ENCODE assay signal across 1 cellular context in the genomic region with DNA sequence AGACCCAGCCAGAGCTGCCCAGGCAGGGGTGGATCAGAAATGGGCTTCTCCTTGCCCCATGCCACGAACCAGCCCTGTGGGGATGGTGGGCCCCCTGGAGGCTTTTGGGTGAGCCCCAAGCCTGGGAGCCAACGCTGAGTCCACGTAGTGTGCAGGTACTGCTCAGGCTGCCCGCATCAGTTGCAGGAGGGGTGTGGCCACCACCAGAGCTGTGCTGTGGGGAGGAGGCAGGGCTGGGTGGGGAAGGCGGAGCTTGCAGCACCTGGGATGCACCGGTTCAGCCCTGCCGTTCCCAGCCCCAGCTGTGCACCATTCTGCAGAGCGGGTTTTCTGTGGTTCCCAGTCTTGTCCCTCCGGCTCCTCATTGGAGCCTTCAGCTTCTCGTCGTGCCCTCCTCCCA.
TF ChIP-seq lines count a peak whose summit lies in the region.

No MANE protein-coding gene starts in this region.

TF ChIP-seq in HCT116, 20 proteins besides CTCF, POLR2A, EP300 and RAD21 (continued from another document):
- TF ChIP-seq, protein P1, sequence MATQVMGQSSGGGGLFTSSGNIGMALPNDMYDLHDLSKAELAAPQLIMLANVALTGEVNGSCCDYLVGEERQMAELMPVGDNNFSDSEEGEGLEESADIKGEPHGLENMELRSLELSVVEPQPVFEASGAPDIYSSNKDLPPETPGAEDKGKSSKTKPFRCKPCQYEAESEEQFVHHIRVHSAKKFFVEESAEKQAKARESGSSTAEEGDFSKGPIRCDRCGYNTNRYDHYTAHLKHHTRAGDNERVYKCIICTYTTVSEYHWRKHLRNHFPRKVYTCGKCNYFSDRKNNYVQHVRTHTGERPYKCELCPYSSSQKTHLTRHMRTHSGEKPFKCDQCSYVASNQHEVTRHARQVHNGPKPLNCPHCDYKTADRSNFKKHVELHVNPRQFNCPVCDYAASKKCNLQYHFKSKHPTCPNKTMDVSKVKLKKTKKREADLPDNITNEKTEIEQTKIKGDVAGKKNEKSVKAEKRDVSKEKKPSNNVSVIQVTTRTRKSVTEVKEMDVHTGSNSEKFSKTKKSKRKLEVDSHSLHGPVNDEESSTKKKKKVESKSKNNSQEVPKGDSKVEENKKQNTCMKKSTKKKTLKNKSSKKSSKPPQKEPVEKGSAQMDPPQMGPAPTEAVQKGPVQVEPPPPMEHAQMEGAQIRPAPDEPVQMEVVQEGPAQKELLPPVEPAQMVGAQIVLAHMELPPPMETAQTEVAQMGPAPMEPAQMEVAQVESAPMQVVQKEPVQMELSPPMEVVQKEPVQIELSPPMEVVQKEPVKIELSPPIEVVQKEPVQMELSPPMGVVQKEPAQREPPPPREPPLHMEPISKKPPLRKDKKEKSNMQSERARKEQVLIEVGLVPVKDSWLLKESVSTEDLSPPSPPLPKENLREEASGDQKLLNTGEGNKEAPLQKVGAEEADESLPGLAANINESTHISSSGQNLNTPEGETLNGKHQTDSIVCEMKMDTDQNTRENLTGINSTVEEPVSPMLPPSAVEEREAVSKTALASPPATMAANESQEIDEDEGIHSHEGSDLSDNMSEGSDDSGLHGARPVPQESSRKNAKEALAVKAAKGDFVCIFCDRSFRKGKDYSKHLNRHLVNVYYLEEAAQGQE (IDR thresholded peaks at IDR 0.05; ENCODE audit: low read depth): no peak
- TF ChIP-seq EZH2 (IDR thresholded peaks at IDR 0.05) (no peak), EGR1 (IDR thresholded peaks at IDR 0.05; ENCODE audit: low read depth) (no peak), SRF (IDR thresholded peaks at IDR 0.05; ENCODE audit: low read depth) (no peak), ZNF274 (IDR thresholded peaks at IDR 0.05; ENCODE audit: low read depth, low read length) (no peak), FOSL1 (IDR thresholded peaks at IDR 0.05; ENCODE audit: low read depth) (no peak), CEBPB (IDR thresholded peaks at IDR 0.05; ENCODE audit: low read depth) (no peak)
- TF ChIP-seq, protein P2, sequence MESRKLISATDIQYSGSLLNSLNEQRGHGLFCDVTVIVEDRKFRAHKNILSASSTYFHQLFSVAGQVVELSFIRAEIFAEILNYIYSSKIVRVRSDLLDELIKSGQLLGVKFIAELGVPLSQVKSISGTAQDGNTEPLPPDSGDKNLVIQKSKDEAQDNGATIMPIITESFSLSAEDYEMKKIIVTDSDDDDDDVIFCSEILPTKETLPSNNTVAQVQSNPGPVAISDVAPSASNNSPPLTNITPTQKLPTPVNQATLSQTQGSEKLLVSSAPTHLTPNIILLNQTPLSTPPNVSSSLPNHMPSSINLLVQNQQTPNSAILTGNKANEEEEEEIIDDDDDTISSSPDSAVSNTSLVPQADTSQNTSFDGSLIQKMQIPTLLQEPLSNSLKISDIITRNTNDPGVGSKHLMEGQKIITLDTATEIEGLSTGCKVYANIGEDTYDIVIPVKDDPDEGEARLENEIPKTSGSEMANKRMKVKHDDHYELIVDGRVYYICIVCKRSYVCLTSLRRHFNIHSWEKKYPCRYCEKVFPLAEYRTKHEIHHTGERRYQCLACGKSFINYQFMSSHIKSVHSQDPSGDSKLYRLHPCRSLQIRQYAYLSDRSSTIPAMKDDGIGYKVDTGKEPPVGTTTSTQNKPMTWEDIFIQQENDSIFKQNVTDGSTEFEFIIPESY (IDR thresholded peaks at IDR 0.05; ENCODE audit: extremely low read depth, insufficient replicate concordance, low read length): no peak
- TF ChIP-seq, protein P3, sequence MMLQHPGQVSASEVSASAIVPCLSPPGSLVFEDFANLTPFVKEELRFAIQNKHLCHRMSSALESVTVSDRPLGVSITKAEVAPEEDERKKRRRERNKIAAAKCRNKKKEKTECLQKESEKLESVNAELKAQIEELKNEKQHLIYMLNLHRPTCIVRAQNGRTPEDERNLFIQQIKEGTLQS (IDR thresholded peaks at IDR 0.05): no peak
